Comparison of ENCODE assay signal across 8 cellular contexts in the genomic region with DNA sequence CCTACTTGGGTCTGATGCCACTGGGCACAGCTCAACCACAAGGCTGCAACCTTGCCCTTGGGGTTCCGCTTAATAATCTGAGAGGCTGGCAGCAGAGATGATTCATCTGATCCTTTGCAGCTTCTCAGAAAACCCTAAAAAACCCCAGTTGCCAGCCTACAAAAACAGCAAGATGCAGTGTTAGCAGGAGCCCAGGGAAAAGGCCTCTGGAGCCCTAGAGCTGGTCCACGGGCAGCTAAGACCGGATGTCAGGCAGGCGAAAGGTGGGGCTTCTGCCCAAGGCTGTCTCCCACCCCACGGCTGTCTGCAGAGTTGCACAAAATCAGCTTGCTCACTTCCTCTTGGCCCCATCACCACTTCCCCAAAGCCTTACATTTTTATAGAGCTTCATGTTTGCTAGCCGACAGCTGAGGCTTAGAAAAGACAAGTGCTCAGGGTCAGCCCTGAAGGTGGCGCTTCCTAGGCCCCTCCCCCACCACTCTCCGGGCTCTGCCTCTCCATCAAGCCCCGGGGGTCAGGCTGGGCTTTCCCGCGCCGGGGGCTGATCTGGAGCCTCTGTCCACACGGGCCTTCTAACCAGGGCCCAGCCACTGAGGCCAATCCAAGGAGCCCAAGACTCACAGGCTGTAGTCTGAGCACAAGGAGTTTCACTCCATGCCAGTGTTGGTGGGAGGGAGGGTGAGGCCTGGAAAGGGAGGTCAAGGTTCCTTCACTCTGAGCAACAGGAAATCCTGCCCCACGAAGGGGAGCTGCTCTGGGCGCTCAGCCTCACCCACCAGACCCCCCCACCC. TPM values are rescaled to one million over a fixed set of nuclear protein-coding genes. Genes with fewer than 3 reads are reported as not detected.
DNase-seq lines count a peak whose midpoint lies in the region; ATAC-seq and TF ChIP-seq lines count a peak whose summit lies in the region.

No MANE protein-coding gene starts in this region.

- no peaks in the 10 kb centered on the region for H3K9me2 ChIP-seq in PC-9 (ENCODE audit: insufficient read depth)

- ATAC-seq in GM19023 (IDR thresholded peaks at IDR 0.05; ENCODE audit: unreplicated experiment), result peak; percentile 60
- peak; percentile 48 for ATAC-seq in HG03139 (IDR thresholded peaks at IDR 0.05; ENCODE audit: unreplicated experiment)
- peak; percentile 86 to 87 for ATAC-seq in upper lobe of left lung (ENCODE audit: low FRiP score in 2 of 2)

- CTCF ChIA-PET in AG04449 (lab: Yijun Ruan, JAX), result interaction anchor here (0.6 to 4.8 kb wide), 82 partner anchors 7 to 863 kb away, joined by 3 to 78 read pairs (median 8); a partner anchor contains a TSS
- CTCF ChIA-PET in PC-9 (lab: Charles Lee), result interaction anchor here (0.7 to 2.2 kb wide), 11 partner anchors 26 to 243 kb away, joined by 3 to 39 read pairs (median 4); a partner anchor contains a TSS

- peaks cover 58% of the 10 kb centered on the region for H3K4me1 Mint-ChIP-seq in activated T-helper 2 cell treated with anti-CD3 and anti-CD28 coated beads, Interferon-gamma antibody, Interleukin-2, Interleukin-4, amounts not matched to agents 10 μg/mL and 5 μg/mL and 100 μg/mL, durations not matched to agents 14 hours and 24 hours and 36 hours (ENCODE audit: low read depth)
- H3K4me1 Mint-ChIP-seq in osteocyte (ENCODE audit: unreplicated experiment), result peaks cover 17% of the 10 kb centered on the region

- H3K9me3 Mint-ChIP-seq in activated T-helper 2 cell treated with anti-CD3 and anti-CD28 coated beads, Interferon-gamma antibody, Interleukin-2, Interleukin-4, amounts not matched to agents 10 μg/mL and 5 μg/mL and 100 μg/mL, durations not matched to agents 14 hours and 24 hours and 36 hours, result no peaks in the 10 kb centered on the region
- H3K9me3 Mint-ChIP-seq in osteocyte (ENCODE audit: unreplicated experiment), result no peaks in the 10 kb centered on the region

- 0 to 6% methylated on average over 4 to 15 of the region's 15 CpGs for WGBS in upper lobe of left lung, 2 donors

- POLR2A ChIA-PET in AG04449 (lab: Yijun Ruan, JAX), result interaction anchor here (0.9 to 2.1 kb wide), 7 partner anchors 9 to 248 kb away, joined by 3 to 8 read pairs (median 4); a partner anchor contains a TSS
- POLR2A ChIA-PET in PC-9 (lab: Charles Lee; ENCODE audit: unreplicated experiment), result interaction anchor here (0.7 to 1.2 kb wide), 5 partner anchors 34 to 205 kb away, joined by 3 to 11 read pairs (median 5); no protein-coding TSS in a partner anchor

- H3K4me2 ChIP-seq in PC-9, result peak overlapping the region; percentile 87

- no peak for TF ChIP-seq EP300 in upper lobe of left lung (IDR thresholded peaks at IDR 0.05)

- H3K4me1 ChIP-seq in PC-9 (replicated peaks; ENCODE audit: insufficient read depth), result peaks cover 26% of the 10 kb centered on the region
- peaks cover 45 to 85% (median 60%) of the 10 kb centered on the region in 4 donors for H3K4me1 ChIP-seq in upper lobe of left lung

- H3K27ac ChIP-seq in PC-9 (peak overlapping the region; percentile 74), upper lobe of left lung (peak overlapping the region; percentile 93 to 98 (median 94))

- BruUV-seq in PC-9 (replicated peaks; lab: Mats Ljungman, UMichigan), result no TSS peak

- TF ChIP-seq CTCF in AG04449 (IDR thresholded peaks at IDR 0.05; ENCODE audit: insufficient read depth, low read length, missing control alignments) (peak; percentile 45), PC-9 (conservative IDR thresholded peaks at IDR 0.05) (no peak), osteocyte (IDR thresholded peaks at IDR 0.05) (no peak), upper lobe of left lung (IDR thresholded peaks at IDR 0.05) (no peak)

- H3K4me3 ChIP-seq in AG04449 (ENCODE audit: low read depth, low read length) (peak overlapping the region; percentile 36), PC-9 (peak overlapping the region; percentile 53), upper lobe of left lung (peak overlapping the region in 3 of 4 donors; percentile 19 to 36 (median 34))

- no peaks in the 10 kb centered on the region for H3K27me3 ChIP-seq in PC-9 (ENCODE audit: insufficient read depth, low read depth)
- H3K27me3 ChIP-seq in upper lobe of left lung, result no peaks in the 10 kb centered on the region

- H3K9me3 ChIP-seq in PC-9 (ENCODE audit: insufficient read depth, low read depth), result no peaks in the 10 kb centered on the region
- H3K9me3 ChIP-seq in upper lobe of left lung, result no peaks in the 10 kb centered on the region

- peak overlapping the region; percentile 86 for H2AFZ ChIP-seq in PC-9

- TF ChIP-seq POLR2A in upper lobe of left lung (IDR thresholded peaks at IDR 0.05), result peak in 2 of 4 donors; percentile 20 to 59

- H3K36me3 Mint-ChIP-seq in activated T-helper 2 cell treated with anti-CD3 and anti-CD28 coated beads, Interferon-gamma antibody, Interleukin-2, Interleukin-4, amounts not matched to agents 10 μg/mL and 5 μg/mL and 100 μg/mL, durations not matched to agents 14 hours and 24 hours and 36 hours (ENCODE audit: low read depth), result no peaks in the 10 kb centered on the region
- no peaks in the 10 kb centered on the region for H3K36me3 Mint-ChIP-seq in osteocyte (ENCODE audit: unreplicated experiment)

- H3K4me3 Mint-ChIP-seq in activated T-helper 2 cell treated with anti-CD3 and anti-CD28 coated beads, Interferon-gamma antibody, Interleukin-2, Interleukin-4, amounts not matched to agents 10 μg/mL and 5 μg/mL and 100 μg/mL, durations not matched to agents 14 hours and 24 hours and 36 hours (ENCODE audit: low read depth), result peak overlapping the region; percentile 68
- peak overlapping the region; percentile 71 for H3K4me3 Mint-ChIP-seq in osteocyte (ENCODE audit: unreplicated experiment)

- H3K27me3 Mint-ChIP-seq in activated T-helper 2 cell treated with anti-CD3 and anti-CD28 coated beads, Interferon-gamma antibody, Interleukin-2, Interleukin-4, amounts not matched to agents 10 μg/mL and 5 μg/mL and 100 μg/mL, durations not matched to agents 14 hours and 24 hours and 36 hours (ENCODE audit: low read depth), result no peaks in the 10 kb centered on the region
- H3K27me3 Mint-ChIP-seq in osteocyte (ENCODE audit: unreplicated experiment), result peaks cover 7% of the 10 kb centered on the region

- H4K20me1 ChIP-seq in PC-9 (ENCODE audit: insufficient read depth), result no peaks in the 10 kb centered on the region

- DNase-seq in AG04449 (ENCODE audit: low read depth, low spot score) (no peak), PC-9 (peak; percentile 56 to 81), glomerular visceral epithelial cell (ENCODE audit: extremely low spot score) (peak; percentile 62), osteocyte (ENCODE audit: extremely low spot score, unreplicated experiment) (no peak), upper lobe of left lung (peak; percentile 85 to 90)
- peak; percentile 58 for DNase-seq in activated T-helper 2 cell treated with anti-CD3 and anti-CD28 coated beads, Interferon-gamma antibody, Interleukin-2, Interleukin-4, amounts not matched to agents 10 μg/mL and 5 μg/mL and 100 μg/mL, durations not matched to agents 14 hours and 24 hours and 36 hours (ENCODE audit: low spot score)

- H3K79me2 ChIP-seq in PC-9 (ENCODE audit: low read depth), result no peaks in the 10 kb centered on the region

- peaks cover 20% of the 10 kb centered on the region for H3F3A ChIP-seq in PC-9 (ENCODE audit: insufficient read depth, low read depth)

- H3K27ac Mint-ChIP-seq in activated T-helper 2 cell treated with anti-CD3 and anti-CD28 coated beads, Interferon-gamma antibody, Interleukin-2, Interleukin-4, amounts not matched to agents 10 μg/mL and 5 μg/mL and 100 μg/mL, durations not matched to agents 14 hours and 24 hours and 36 hours, result peak overlapping the region; percentile 92
- H3K27ac Mint-ChIP-seq in osteocyte (ENCODE audit: unreplicated experiment), result peak overlapping the region; percentile 98

- intact Hi-C loops in PC-9 (cut with micrococcal nuclease; ENCODE audit: unreplicated experiment), result loop anchor here (1.0 to 5.0 kb wide), 5 partner anchors 35 to 247 kb away; a partner anchor contains a TSS
- intact Hi-C loops in activated T-helper 2 cell treated with anti-CD3 and anti-CD28 coated beads, Interferon-gamma antibody, Interleukin-2, Interleukin-4, amounts not matched to agents 10 μg/mL and 5 μg/mL and 100 μg/mL, durations not matched to agents 14 hours and 24 hours and 36 hours (cut with micrococcal nuclease), result loop anchor here (1.0 to 5.0 kb wide), 8 partner anchors 32 to 231 kb away; a partner anchor contains a TSS

- H3K36me3 ChIP-seq in PC-9 (ENCODE audit: low read depth), result no peaks in the 10 kb centered on the region
- H3K36me3 ChIP-seq in upper lobe of left lung, result no peaks in the 10 kb centered on the region

RNA-seq across cellular contexts. Expression of a gene that starts 4.2 kb away (rescaled TPM):
- total RNA-seq in PC-9 (2021), result not detected in 2 replicates
- not detected in 2 replicates for total RNA-seq in activated T-helper 2 cell treated with anti-CD3 and anti-CD28 coated beads, Interferon-gamma antibody, Interleukin-2, Interleukin-4, amounts not matched to agents 10 μg/mL and 5 μg/mL and 100 μg/mL, durations not matched to agents 14 hours and 24 hours and 36 hours
- not detected in 2 replicates for total RNA-seq in osteocyte
- total RNA-seq in upper lobe of left lung, result 10 to 100 TPM in 1 of 6 donors, 1 to 10 TPM in 5; 2.1 to 10.0 (median 7.3) TPM

RNA-seq across cellular contexts. Expression of a gene that starts 4.2 kb away (rescaled TPM):
- not detected in 2 replicates for total RNA-seq in PC-9 (2021)
- 0.23 and 0.30 TPM in 2 replicates for total RNA-seq in activated T-helper 2 cell treated with anti-CD3 and anti-CD28 coated beads, Interferon-gamma antibody, Interleukin-2, Interleukin-4, amounts not matched to agents 10 μg/mL and 5 μg/mL and 100 μg/mL, durations not matched to agents 14 hours and 24 hours and 36 hours
- total RNA-seq in osteocyte, result not detected in 2 replicates
- 10 to 100 TPM in 1 of 6 donors, 1 to 10 TPM in 5; 2.0 to 36.7 (median 4.6) TPM for total RNA-seq in upper lobe of left lung

RNA-seq across cellular contexts. Expression of a gene that starts 33.8 kb away (rescaled TPM):
- total RNA-seq in PC-9 (2021), result 0.20 and 0.53 TPM in 2 replicates
- total RNA-seq in activated T-helper 2 cell treated with anti-CD3 and anti-CD28 coated beads, Interferon-gamma antibody, Interleukin-2, Interleukin-4, amounts not matched to agents 10 μg/mL and 5 μg/mL and 100 μg/mL, durations not matched to agents 14 hours and 24 hours and 36 hours, result 4.3 and 4.7 TPM in 2 replicates
- 0.34 and 0.70 TPM in 2 replicates for total RNA-seq in osteocyte
- 100 to 1,000 TPM in 1 of 6 donors, 10 to 100 TPM in 5; 31.4 to 114 (median 52.6) TPM for total RNA-seq in upper lobe of left lung

RNA-seq across cellular contexts. Expression of a gene that starts 58.3 kb away (rescaled TPM):
- total RNA-seq in PC-9 (2021) (183 and 212 TPM in 2 replicates), osteocyte (185 and 187 TPM in 2 replicates), upper lobe of left lung (100 to 1,000 TPM in 4 of 6 donors, 10 to 100 TPM in 2; 38.8 to 149 (median 132) TPM)
- 294 and 308 TPM in 2 replicates for total RNA-seq in activated T-helper 2 cell treated with anti-CD3 and anti-CD28 coated beads, Interferon-gamma antibody, Interleukin-2, Interleukin-4, amounts not matched to agents 10 μg/mL and 5 μg/mL and 100 μg/mL, durations not matched to agents 14 hours and 24 hours and 36 hours

RNA-seq across cellular contexts. Expression of a gene that starts 58.5 kb away (rescaled TPM):
- total RNA-seq in PC-9 (2021) (20.6 and 23.7 TPM in 2 replicates), osteocyte (22.7 and 24.0 TPM in 2 replicates), upper lobe of left lung (10 to 100 TPM; 11.3 to 32.2 (median 22.1) TPM)
- total RNA-seq in activated T-helper 2 cell treated with anti-CD3 and anti-CD28 coated beads, Interferon-gamma antibody, Interleukin-2, Interleukin-4, amounts not matched to agents 10 μg/mL and 5 μg/mL and 100 μg/mL, durations not matched to agents 14 hours and 24 hours and 36 hours, result 46.5 and 52.6 TPM in 2 replicates

Comparison
In these comparisons a context has a peak if more than half of its experiments do, and no peak if none do; other contexts are left out.
1. DNase-seq: peak in PC-9 (2 of 2), activated T-helper 2 cell treated with anti-CD3 and anti-CD28 coated beads, Interferon-gamma antibody, Interleukin-2, Interleukin-4, amounts not matched to agents 10 μg/mL and 5 μg/mL and 100 μg/mL, durations not matched to agents 14 hours and 24 hours and 36 hours (single experiment), glomerular visceral epithelial cell (single experiment) and upper lobe of left lung (2 of 2); none in AG04449 (single experiment) and osteocyte (single experiment).
2. Peak in every context shown above with its lines, with median percentiles within 50 percentile points of each other: H3K4me3 ChIP-seq and ATAC-seq.